Comparison of ENCODE assay signal across 1 cellular context in the genomic region with DNA sequence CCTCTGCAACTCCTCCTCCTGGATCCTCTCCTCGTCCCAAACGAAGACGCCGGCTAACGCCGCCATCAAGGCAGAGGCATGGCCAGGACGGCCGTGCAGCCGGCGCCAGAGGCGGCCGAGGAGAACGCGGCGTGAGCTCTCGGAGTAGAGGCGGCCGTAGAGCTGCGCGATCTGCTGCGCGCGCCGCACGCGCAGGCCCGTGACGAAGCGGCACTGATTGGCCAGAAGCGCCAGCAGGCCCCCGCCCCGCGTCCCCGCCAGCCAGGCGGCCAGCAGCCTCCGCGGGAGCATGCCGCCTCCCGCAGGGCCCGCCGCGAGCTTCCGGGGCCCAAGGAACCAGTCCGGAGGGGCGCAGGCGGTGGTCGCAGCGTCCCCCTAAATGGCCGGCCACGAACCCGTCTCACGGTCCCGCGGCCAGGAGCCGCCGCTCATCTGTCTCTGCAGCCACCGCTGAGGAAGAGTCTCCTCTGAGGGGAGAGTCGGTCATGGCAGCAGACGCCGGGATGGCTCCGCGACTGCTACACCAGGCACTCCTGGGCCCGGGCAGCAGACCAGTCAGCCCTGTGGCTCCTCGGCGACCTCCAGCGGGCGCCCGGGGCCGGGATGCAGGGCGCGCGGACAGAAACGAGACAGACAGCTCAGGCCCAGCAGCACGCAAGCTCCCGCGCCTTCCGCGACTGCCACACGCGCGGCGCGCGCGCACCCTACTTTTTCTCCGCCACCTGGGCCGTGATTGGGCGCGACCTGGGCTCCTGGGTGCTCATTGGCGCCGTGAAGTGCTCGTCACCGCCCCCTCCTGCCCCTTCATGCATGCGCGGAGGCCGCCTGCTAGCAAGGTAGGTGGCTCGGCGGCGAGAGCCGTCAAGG.
TF ChIP-seq lines count a peak whose summit lies in the region.

A gene with protein sequence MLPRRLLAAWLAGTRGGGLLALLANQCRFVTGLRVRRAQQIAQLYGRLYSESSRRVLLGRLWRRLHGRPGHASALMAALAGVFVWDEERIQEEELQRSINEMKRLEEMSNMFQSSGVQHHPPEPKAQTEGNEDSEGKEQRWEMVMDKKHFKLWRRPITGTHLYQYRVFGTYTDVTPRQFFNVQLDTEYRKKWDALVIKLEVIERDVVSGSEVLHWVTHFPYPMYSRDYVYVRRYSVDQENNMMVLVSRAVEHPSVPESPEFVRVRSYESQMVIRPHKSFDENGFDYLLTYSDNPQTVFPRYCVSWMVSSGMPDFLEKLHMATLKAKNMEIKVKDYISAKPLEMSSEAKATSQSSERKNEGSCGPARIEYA (minus strand): TSS at position 684 of the 867 bp plus-strand sequence. CDS start 393 bp downstream, at position 291.

TF ChIP-seq in K562, 482 proteins besides CTCF, POLR2A, EP300 and RAD21 (continued from another document and continues in another):
- TF ChIP-seq, protein P1, sequence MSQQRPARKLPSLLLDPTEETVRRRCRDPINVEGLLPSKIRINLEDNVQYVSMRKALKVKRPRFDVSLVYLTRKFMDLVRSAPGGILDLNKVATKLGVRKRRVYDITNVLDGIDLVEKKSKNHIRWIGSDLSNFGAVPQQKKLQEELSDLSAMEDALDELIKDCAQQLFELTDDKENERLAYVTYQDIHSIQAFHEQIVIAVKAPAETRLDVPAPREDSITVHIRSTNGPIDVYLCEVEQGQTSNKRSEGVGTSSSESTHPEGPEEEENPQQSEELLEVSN (IDR thresholded peaks at IDR 0.05; ENCODE audit: borderline replicate concordance in 1 of 2, extremely low read depth in 1 of 2, insufficient read depth in 1 of 2, insufficient read length in 1 of 2, low read depth in 1 of 2, low read length in 1 of 2, poor library complexity in 1 of 2, severe bottlenecking in 1 of 2) = peak; percentile 83 to 90
- TF ChIP-seq SP1 (CRISPR knock-in tag; IDR thresholded peaks at IDR 0.05) = peak; percentile 79
- TF ChIP-seq ASH1L (IDR thresholded peaks at IDR 0.05; ENCODE audit: borderline replicate concordance, low read depth, partially characterized antibody) = peak; percentile 88
- no peak for TF ChIP-seq ZNF217 (CRISPR knock-in tag; IDR thresholded peaks at IDR 0.05)
- TF ChIP-seq ESRRA (IDR thresholded peaks at IDR 0.05; ENCODE audit: borderline replicate concordance, low read depth) = peak; percentile 98
- TF ChIP-seq RBM25 (IDR thresholded peaks at IDR 0.05; ENCODE audit: low read depth, low read length, severe bottlenecking) = peak; percentile 100
- TF ChIP-seq, protein P2, sequence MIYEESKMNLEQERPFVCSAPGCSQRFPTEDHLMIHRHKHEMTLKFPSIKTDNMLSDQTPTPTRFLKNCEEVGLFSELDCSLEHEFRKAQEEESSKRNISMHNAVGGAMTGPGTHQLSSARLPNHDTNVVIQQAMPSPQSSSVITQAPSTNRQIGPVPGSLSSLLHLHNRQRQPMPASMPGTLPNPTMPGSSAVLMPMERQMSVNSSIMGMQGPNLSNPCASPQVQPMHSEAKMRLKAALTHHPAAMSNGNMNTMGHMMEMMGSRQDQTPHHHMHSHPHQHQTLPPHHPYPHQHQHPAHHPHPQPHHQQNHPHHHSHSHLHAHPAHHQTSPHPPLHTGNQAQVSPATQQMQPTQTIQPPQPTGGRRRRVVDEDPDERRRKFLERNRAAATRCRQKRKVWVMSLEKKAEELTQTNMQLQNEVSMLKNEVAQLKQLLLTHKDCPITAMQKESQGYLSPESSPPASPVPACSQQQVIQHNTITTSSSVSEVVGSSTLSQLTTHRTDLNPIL (CRISPR knock-in tag; IDR thresholded peaks at IDR 0.05) = no peak
- TF ChIP-seq JUNB (CRISPR knock-in tag; conservative IDR thresholded peaks at IDR 0.05) = no peak
- TF ChIP-seq, protein P3, sequence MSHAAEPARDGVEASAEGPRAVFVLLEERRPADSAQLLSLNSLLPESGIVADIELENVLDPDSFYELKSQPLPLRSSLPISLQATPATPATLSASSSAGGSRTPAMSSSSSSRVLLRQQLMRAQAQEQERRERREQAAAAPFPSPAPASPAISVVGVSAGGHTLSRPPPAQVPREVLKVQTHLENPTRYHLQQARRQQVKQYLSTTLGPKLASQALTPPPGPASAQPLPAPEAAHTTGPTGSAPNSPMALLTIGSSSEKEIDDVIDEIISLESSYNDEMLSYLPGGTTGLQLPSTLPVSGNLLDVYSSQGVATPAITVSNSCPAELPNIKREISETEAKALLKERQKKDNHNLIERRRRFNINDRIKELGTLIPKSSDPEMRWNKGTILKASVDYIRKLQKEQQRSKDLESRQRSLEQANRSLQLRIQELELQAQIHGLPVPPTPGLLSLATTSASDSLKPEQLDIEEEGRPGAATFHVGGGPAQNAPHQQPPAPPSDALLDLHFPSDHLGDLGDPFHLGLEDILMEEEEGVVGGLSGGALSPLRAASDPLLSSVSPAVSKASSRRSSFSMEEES (CRISPR knock-in tag; IDR thresholded peaks at IDR 0.05) = no peak
- TF ChIP-seq, protein P4, sequence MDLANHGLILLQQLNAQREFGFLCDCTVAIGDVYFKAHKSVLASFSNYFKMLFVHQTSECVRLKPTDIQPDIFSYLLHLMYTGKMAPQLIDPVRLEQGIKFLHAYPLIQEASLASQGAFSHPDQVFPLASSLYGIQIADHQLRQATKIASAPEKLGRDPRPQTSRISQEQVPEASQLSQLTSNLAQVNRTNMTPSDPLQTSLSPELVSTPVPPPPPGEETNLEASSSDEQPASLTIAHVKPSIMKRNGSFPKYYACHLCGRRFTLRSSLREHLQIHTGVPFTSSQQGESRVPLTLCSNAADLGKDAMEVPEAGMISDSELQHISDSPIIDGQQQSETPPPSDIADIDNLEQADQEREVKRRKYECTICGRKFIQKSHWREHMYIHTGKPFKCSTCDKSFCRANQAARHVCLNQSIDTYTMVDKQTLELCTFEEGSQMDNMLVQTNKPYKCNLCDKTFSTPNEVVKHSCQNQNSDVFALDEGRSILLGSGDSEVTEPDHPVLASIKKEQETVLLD (IDR thresholded peaks at IDR 0.05) = 0 out of 2 replicates have a peak, but pooled peaks have one; percentile 50
- TF ChIP-seq, protein P5, sequence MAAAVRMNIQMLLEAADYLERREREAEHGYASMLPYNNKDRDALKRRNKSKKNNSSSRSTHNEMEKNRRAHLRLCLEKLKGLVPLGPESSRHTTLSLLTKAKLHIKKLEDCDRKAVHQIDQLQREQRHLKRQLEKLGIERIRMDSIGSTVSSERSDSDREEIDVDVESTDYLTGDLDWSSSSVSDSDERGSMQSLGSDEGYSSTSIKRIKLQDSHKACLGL (CRISPR knock-in tag; IDR thresholded peaks at IDR 0.05; ENCODE audit: borderline replicate concordance, poor library complexity, severe bottlenecking) = peak; percentile 42
- no peak for TF ChIP-seq ZFPM2 (CRISPR knock-in tag; IDR thresholded peaks at IDR 0.05)
- no peak for TF ChIP-seq ZNF584 (CRISPR knock-in tag; IDR thresholded peaks at IDR 0.05; ENCODE audit: low read depth)
- no peak for TF ChIP-seq NFE2L1 (tag; IDR thresholded peaks at IDR 0.05; ENCODE audit: borderline replicate concordance, low read depth)
- no peak for TF ChIP-seq SMAD1 (IDR thresholded peaks at IDR 0.05; ENCODE audit: low read depth, low read length, partially characterized antibody)
- TF ChIP-seq ZNF668 (CRISPR knock-in tag; IDR thresholded peaks at IDR 0.05) = no peak
- TF ChIP-seq, protein P6, sequence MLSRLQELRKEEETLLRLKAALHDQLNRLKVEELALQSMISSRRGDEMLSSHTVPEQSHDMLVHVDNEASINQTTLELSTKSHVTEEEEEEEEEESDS (CRISPR knock-in tag; IDR thresholded peaks at IDR 0.05) = no peak
- no peak for TF ChIP-seq ZNF124 (CRISPR knock-in tag; IDR thresholded peaks at IDR 0.05)
- peak; percentile 75 for TF ChIP-seq PCBP1 (IDR thresholded peaks at IDR 0.05; ENCODE audit: low read depth, low read length, poor library complexity, severe bottlenecking)
- TF ChIP-seq ZBTB7A (IDR thresholded peaks at IDR 0.05; ENCODE audit: borderline replicate concordance, control insufficient read depth, low read depth, low read length) = peak; percentile 81
- no peak for TF ChIP-seq LEF1 (IDR thresholded peaks at IDR 0.05)
- TF ChIP-seq CREBBP (IDR thresholded peaks at IDR 0.05; ENCODE audit: low read depth, low read length) = no peak
- TF ChIP-seq MTA2 (IDR thresholded peaks at IDR 0.05; ENCODE audit: low read depth) = no peak
- TF ChIP-seq, protein P7, sequence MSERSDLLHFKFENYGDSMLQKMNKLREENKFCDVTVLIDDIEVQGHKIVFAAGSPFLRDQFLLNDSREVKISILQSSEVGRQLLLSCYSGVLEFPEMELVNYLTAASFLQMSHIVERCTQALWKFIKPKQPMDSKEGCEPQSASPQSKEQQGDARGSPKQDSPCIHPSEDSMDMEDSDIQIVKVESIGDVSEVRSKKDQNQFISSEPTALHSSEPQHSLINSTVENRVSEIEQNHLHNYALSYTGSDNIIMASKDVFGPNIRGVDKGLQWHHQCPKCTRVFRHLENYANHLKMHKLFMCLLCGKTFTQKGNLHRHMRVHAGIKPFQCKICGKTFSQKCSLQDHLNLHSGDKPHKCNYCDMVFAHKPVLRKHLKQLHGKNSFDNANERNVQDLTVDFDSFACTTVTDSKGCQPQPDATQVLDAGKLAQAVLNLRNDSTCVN (CRISPR knock-in tag; IDR thresholded peaks at IDR 0.05) = no peak
- no peak; the same call in 1 of the 2 replicates for TF ChIP-seq ZNF282 (CRISPR knock-in tag; IDR thresholded peaks at IDR 0.05)
- TF ChIP-seq, protein P8, sequence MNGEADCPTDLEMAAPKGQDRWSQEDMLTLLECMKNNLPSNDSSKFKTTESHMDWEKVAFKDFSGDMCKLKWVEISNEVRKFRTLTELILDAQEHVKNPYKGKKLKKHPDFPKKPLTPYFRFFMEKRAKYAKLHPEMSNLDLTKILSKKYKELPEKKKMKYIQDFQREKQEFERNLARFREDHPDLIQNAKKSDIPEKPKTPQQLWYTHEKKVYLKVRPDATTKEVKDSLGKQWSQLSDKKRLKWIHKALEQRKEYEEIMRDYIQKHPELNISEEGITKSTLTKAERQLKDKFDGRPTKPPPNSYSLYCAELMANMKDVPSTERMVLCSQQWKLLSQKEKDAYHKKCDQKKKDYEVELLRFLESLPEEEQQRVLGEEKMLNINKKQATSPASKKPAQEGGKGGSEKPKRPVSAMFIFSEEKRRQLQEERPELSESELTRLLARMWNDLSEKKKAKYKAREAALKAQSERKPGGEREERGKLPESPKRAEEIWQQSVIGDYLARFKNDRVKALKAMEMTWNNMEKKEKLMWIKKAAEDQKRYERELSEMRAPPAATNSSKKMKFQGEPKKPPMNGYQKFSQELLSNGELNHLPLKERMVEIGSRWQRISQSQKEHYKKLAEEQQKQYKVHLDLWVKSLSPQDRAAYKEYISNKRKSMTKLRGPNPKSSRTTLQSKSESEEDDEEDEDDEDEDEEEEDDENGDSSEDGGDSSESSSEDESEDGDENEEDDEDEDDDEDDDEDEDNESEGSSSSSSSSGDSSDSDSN (IDR thresholded peaks at IDR 0.05; ENCODE audit: borderline replicate concordance in 1 of 2, low read depth in 2 of 2, low read length in 2 of 2) = peak; percentile 43 to 70; a peak in 1 of 4 replicates
- no peak; the same call in 1 of the 2 replicates for TF ChIP-seq E2F3 (CRISPR knock-in tag; IDR thresholded peaks at IDR 0.05)
- TF ChIP-seq, protein P9, sequence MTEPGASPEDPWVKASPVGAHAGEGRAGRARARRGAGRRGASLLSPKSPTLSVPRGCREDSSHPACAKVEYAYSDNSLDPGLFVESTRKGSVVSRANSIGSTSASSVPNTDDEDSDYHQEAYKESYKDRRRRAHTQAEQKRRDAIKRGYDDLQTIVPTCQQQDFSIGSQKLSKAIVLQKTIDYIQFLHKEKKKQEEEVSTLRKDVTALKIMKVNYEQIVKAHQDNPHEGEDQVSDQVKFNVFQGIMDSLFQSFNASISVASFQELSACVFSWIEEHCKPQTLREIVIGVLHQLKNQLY (CRISPR knock-in tag; conservative IDR thresholded peaks at IDR 0.05) = no peak
- TF ChIP-seq, protein P10, sequence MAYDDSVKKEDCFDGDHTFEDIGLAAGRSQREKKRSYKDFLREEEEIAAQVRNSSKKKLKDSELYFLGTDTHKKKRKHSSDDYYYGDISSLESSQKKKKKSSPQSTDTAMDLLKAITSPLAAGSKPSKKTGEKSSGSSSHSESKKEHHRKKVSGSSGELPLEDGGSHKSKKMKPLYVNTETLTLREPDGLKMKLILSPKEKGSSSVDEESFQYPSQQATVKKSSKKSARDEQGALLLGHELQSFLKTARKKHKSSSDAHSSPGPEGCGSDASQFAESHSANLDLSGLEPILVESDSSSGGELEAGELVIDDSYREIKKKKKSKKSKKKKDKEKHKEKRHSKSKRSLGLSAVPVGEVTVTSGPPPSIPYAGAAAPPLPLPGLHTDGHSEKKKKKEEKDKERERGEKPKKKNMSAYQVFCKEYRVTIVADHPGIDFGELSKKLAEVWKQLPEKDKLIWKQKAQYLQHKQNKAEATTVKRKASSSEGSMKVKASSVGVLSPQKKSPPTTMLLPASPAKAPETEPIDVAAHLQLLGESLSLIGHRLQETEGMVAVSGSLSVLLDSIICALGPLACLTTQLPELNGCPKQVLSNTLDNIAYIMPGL (CRISPR knock-in tag; IDR thresholded peaks at IDR 0.05) = peak; percentile 80; the same call in 1 of the 2 replicates
- TF ChIP-seq SAP30 (IDR thresholded peaks at IDR 0.05; ENCODE audit: borderline replicate concordance, insufficient read depth, low read depth, low read length, poor library complexity, severe bottlenecking) = no peak
- TF ChIP-seq ZNF232 (CRISPR knock-in tag; IDR thresholded peaks at IDR 0.05) = 0 out of 2 replicates have a peak, but pooled peaks have one; percentile 39
- TF ChIP-seq ZNF212 (CRISPR knock-in tag; IDR thresholded peaks at IDR 0.05) = no peak
- TF ChIP-seq, protein P11, sequence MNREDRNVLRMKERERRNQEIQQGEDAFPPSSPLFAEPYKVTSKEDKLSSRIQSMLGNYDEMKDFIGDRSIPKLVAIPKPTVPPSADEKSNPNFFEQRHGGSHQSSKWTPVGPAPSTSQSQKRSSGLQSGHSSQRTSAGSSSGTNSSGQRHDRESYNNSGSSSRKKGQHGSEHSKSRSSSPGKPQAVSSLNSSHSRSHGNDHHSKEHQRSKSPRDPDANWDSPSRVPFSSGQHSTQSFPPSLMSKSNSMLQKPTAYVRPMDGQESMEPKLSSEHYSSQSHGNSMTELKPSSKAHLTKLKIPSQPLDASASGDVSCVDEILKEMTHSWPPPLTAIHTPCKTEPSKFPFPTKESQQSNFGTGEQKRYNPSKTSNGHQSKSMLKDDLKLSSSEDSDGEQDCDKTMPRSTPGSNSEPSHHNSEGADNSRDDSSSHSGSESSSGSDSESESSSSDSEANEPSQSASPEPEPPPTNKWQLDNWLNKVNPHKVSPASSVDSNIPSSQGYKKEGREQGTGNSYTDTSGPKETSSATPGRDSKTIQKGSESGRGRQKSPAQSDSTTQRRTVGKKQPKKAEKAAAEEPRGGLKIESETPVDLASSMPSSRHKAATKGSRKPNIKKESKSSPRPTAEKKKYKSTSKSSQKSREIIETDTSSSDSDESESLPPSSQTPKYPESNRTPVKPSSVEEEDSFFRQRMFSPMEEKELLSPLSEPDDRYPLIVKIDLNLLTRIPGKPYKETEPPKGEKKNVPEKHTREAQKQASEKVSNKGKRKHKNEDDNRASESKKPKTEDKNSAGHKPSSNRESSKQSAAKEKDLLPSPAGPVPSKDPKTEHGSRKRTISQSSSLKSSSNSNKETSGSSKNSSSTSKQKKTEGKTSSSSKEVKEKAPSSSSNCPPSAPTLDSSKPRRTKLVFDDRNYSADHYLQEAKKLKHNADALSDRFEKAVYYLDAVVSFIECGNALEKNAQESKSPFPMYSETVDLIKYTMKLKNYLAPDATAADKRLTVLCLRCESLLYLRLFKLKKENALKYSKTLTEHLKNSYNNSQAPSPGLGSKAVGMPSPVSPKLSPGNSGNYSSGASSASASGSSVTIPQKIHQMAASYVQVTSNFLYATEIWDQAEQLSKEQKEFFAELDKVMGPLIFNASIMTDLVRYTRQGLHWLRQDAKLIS (CRISPR knock-in tag; IDR thresholded peaks at IDR 0.05) = peak; percentile 67; the same call in 1 of the 2 replicates
- TF ChIP-seq ETS2 (tag; IDR thresholded peaks at IDR 0.05; ENCODE audit: borderline replicate concordance, poor library complexity, severe bottlenecking) = no peak
- no peak; a peak in 1 of 4 replicates for TF ChIP-seq ETV6 (IDR thresholded peaks at IDR 0.05; ENCODE audit: borderline replicate concordance in 1 of 2, low read depth in 2 of 2, low read length in 1 of 2)
- TF ChIP-seq ETV6 (CRISPR knock-in tag; IDR thresholded peaks at IDR 0.05; ENCODE audit: borderline replicate concordance) = no peak
- no peak for TF ChIP-seq CBX5 (IDR thresholded peaks at IDR 0.05; ENCODE audit: borderline replicate concordance, low read depth)
